ENCODE assay signal across 18 cellular contexts in the genomic region with DNA sequence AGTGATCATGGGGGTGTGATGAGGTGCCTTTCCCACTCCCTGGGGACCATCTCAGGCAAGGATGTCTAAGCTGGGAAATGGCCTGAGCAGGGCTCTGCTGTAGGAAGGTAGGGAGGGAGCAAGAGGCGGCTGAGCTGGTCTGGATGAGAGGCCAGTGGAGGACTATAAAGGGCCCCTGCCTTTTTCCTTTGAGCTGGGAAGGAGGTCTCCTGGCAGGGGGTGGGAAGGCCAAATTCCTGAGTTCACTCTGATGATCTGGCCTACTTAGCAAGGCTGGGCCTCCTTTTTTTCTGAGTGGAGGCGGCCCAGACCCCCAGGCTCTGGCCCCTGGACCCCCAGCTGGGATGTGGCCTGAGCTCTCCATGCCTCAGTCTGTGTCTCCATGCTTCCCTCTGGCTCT. TPM values are rescaled to one million over a fixed set of nuclear protein-coding genes. Genes with fewer than 3 reads are reported as not detected.
DNase-seq lines count a peak whose midpoint lies in the region; ATAC-seq and TF ChIP-seq lines count a peak whose summit lies in the region.
"Had no signal": no experiment of that assay in that cellular context is flagged by ENCODE, and none has a peak within 500 bp of the region (broad histone marks: within the 10 kb centered on the region; RNA-seq: fewer than 3 reads in every experiment).

No MANE protein-coding gene starts in this region.

- H2BK12ac ChIP-seq in neuronal stem cell (ENCODE audit: low read length) (peak overlapping the region; percentile 30), mesenchymal stem cell (ENCODE audit: low read length in 2 of 2) (no peak overlapping the region)

- H2BK120ac ChIP-seq in neuronal stem cell (ENCODE audit: low read depth, low read length) (no peak overlapping the region), mesenchymal stem cell (ENCODE audit: low read depth, low read length) (no peak overlapping the region)

- H2BK15ac ChIP-seq in neuronal stem cell (ENCODE audit: low read length) (peak overlapping the region; percentile 37), mesenchymal stem cell (ENCODE audit: low read depth, poor library complexity, severe bottlenecking) (no peak overlapping the region)

- peaks cover 32% of the 10 kb centered on the region for H3K4me1 Mint-ChIP-seq in Caco-2 (ENCODE audit: low read depth, unreplicated experiment)
- H3K4me1 Mint-ChIP-seq in endodermal cell = peaks cover 7% of the 10 kb centered on the region

- no TSS peak for BruUV-seq in Caco-2 (replicated peaks; lab: Mats Ljungman, UMichigan)

- no peaks in the 10 kb centered on the region for H3K9me3 Mint-ChIP-seq in Caco-2 (ENCODE audit: unreplicated experiment)
- no peaks in the 10 kb centered on the region for H3K9me3 Mint-ChIP-seq in endodermal cell
- H3K9me3 Mint-ChIP-seq: CD8-positive, alpha-beta T cell had no signal

- H3K27me3 Mint-ChIP-seq in Caco-2 (ENCODE audit: insufficient read depth, unreplicated experiment) (no peaks in the 10 kb centered on the region), endodermal cell (ENCODE audit: insufficient read depth) (peaks cover 100% of the 10 kb centered on the region)

- H3K14ac ChIP-seq in neuronal stem cell (ENCODE audit: low read length) (no peak overlapping the region), mesenchymal stem cell (ENCODE audit: low read length in 2 of 2) (no peak overlapping the region)

- H3K9me3 ChIP-seq in Caco-2 (no peaks in the 10 kb centered on the region), HEK293 (ENCODE audit: control insufficient read depth, insufficient read depth, low read depth, low read length) (no peaks in the 10 kb centered on the region), endodermal cell (ENCODE audit: control insufficient read depth, low read length) (no peaks in the 10 kb centered on the region), neuronal stem cell (replicated peaks in 1 of 2; ENCODE audit: control insufficient read depth in 2 of 2, insufficient read depth in 1 of 2, low read depth in 1 of 2, low read length in 2 of 2) (no peaks in the 10 kb centered on the region), mesenchymal stem cell (ENCODE audit: control insufficient read depth, low read length) (no peaks in the 10 kb centered on the region)
- H3K9me3 ChIP-seq: BLaER1, HAP-1 had no signal

- no peak for ATAC-seq in HG03571 (IDR thresholded peaks at IDR 0.05; ENCODE audit: unreplicated experiment)
- ATAC-seq: CD8-positive, alpha-beta T cell had no signal

- CTCF ChIA-PET in Caco-2 (lab: Charles Lee) (no interaction called here), HEK293 (lab: Yijun Ruan, JAX) (interaction anchor here (1.0 to 1.6 kb wide), 2 partner anchors 8 to 11 kb away, joined by 3 to 5 read pairs; no protein-coding TSS in a partner anchor)

- DNase-seq in Caco-2 (no peak), endodermal cell (peak; percentile 66), neuronal stem cell (ENCODE audit: low spot score) (no peak), kidney glomerular epithelial cell (lab: John Stamatoyannopoulos, UW) (no peak), mesenchymal stem cell (no peak), NCI-H774 (lab: John Stamatoyannopoulos, UW) (no peak)
- DNase-seq: 8988T; CD8-positive, alpha-beta T cell; DMS 273 treated with DMSO at 0.1 percent for 48 hours; DMS53; DND-41; EL; GOT3 had no signal

- H4K91ac ChIP-seq in neuronal stem cell (ENCODE audit: low read depth, low read length, poor library complexity) = no peak overlapping the region
- H4K91ac ChIP-seq in mesenchymal stem cell (ENCODE audit: low read length) = no peak overlapping the region

- H3K4me2 ChIP-seq in neuronal stem cell (ENCODE audit: insufficient read depth, low read length, poor library complexity, severe bottlenecking) (no peak overlapping the region), mesenchymal stem cell (ENCODE audit: low read length, poor library complexity, severe bottlenecking) (no peak overlapping the region)
- H3K4me2 ChIP-seq: BLaER1 had no signal

- POLR2A ChIA-PET in Caco-2 (lab: Charles Lee) = interaction anchor here (0.5 kb wide), 1 partner anchor 15 kb away, joined by 3 read pairs; no protein-coding TSS in a partner anchor
- POLR2A ChIA-PET in HEK293 (lab: Yijun Ruan, JAX) = interaction anchor here (0.5 to 1.0 kb wide), 2 partner anchors 9 to 701 kb away, joined by 4 read pairs; no protein-coding TSS in a partner anchor

- H3K4me3 ChIP-seq in Caco-2 (ENCODE audit: low read depth, low read length) (no peak overlapping the region), HEK293 (ENCODE audit: low read depth, low read length) (no peak overlapping the region), endodermal cell (ENCODE audit: low read length) (no peak overlapping the region), neuronal stem cell (ENCODE audit: low read length in 2 of 2) (no peak overlapping the region), mesenchymal stem cell (ENCODE audit: insufficient read depth in 1 of 2, low read depth in 1 of 2, low read length in 2 of 2) (no peak overlapping the region)
- H3K4me3 ChIP-seq: BLaER1, HAP-1 had no signal

- H2AFZ ChIP-seq in neuronal stem cell (ENCODE audit: low read length) (no peak overlapping the region), mesenchymal stem cell (ENCODE audit: low read depth, low read length) (no peak overlapping the region)

- H3K9ac ChIP-seq in endodermal cell (ENCODE audit: extremely low read depth, low read length, poor library complexity, severe bottlenecking) = no peak overlapping the region
- no peak overlapping the region for H3K9ac ChIP-seq in neuronal stem cell (ENCODE audit: low read depth, low read length, poor library complexity)
- H3K9ac ChIP-seq in mesenchymal stem cell (ENCODE audit: low read length) = no peak overlapping the region
- H3K9ac ChIP-seq: BLaER1 had no signal

- H3K36me3 ChIP-seq in Caco-2 (ENCODE audit: control insufficient read depth, insufficient read depth, low read length) = no peaks in the 10 kb centered on the region
- no peaks in the 10 kb centered on the region for H3K36me3 ChIP-seq in HEK293 (ENCODE audit: control insufficient read depth in 2 of 2, insufficient read depth in 1 of 2, low read length in 2 of 2)
- H3K36me3 ChIP-seq in endodermal cell (ENCODE audit: control insufficient read depth, insufficient read depth, low read length) = no peaks in the 10 kb centered on the region
- no peaks in the 10 kb centered on the region for H3K36me3 ChIP-seq in neuronal stem cell (replicated peaks in 1 of 2; ENCODE audit: control insufficient read depth in 2 of 2, insufficient read depth in 2 of 2, low read length in 2 of 2)
- H3K36me3 ChIP-seq in mesenchymal stem cell (ENCODE audit: control insufficient read depth in 1 of 2, insufficient read depth in 2 of 2, low read depth in 1 of 2, low read length in 2 of 2) = no peaks in the 10 kb centered on the region
- H3K36me3 ChIP-seq: BLaER1, HAP-1 had no signal

- H3K18ac ChIP-seq in neuronal stem cell (ENCODE audit: low read length) = peak overlapping the region; percentile 74
- H3K18ac ChIP-seq in mesenchymal stem cell (ENCODE audit: low read depth in 1 of 2, low read length in 2 of 2) = no peak overlapping the region

- H3K4ac ChIP-seq in neuronal stem cell (ENCODE audit: low read length) (no peak overlapping the region), mesenchymal stem cell (ENCODE audit: low read depth in 1 of 2, low read length in 2 of 2) (no peak overlapping the region)

- peak overlapping the region; percentile 95 for H3K27ac Mint-ChIP-seq in Caco-2 (ENCODE audit: unreplicated experiment)
- no peak overlapping the region for H3K27ac Mint-ChIP-seq in endodermal cell
- H3K27ac Mint-ChIP-seq: CD8-positive, alpha-beta T cell had no signal

- H3K23ac ChIP-seq in neuronal stem cell (ENCODE audit: low read depth, low read length, poor library complexity) (no peak overlapping the region), mesenchymal stem cell (ENCODE audit: low read length in 2 of 2) (no peak overlapping the region)

- H4K8ac ChIP-seq in neuronal stem cell (ENCODE audit: low read depth, low read length) = no peak overlapping the region
- no peak overlapping the region for H4K8ac ChIP-seq in mesenchymal stem cell (ENCODE audit: low read length)

- H3K4me3 Mint-ChIP-seq in Caco-2 (ENCODE audit: unreplicated experiment) (no peak overlapping the region), endodermal cell (no peak overlapping the region)
- H3K4me3 Mint-ChIP-seq: CD8-positive, alpha-beta T cell had no signal

- no peak overlapping the region for H2BK5ac ChIP-seq in neuronal stem cell (ENCODE audit: low read length)
- no peak overlapping the region for H2BK5ac ChIP-seq in mesenchymal stem cell (ENCODE audit: low read depth, low read length, poor library complexity, severe bottlenecking)

- H3K27ac ChIP-seq in HEK293 (ENCODE audit: extremely low read depth, low read depth, low read length) (no peak overlapping the region), endodermal cell (ENCODE audit: low read depth, low read length) (no peak overlapping the region), neuronal stem cell (replicated peaks; ENCODE audit: low read length) (no peak overlapping the region), mesenchymal stem cell (ENCODE audit: low read length, poor library complexity, severe bottlenecking) (no peak overlapping the region)
- H3K27ac ChIP-seq: BLaER1, HL-60 had no signal

- H2AK5ac ChIP-seq in neuronal stem cell (ENCODE audit: low read depth, low read length) (no peak overlapping the region), mesenchymal stem cell (ENCODE audit: low read length, severe bottlenecking) (no peak overlapping the region)

- 75 to 91% methylated on average over 2 of the region's 2 CpGs for WGBS in endodermal cell (ENCODE audit: insufficient coverage in 1 of 2, insufficient read length in 1 of 2), 2 experiments
- no CpG with 5 or more reads among the region's 2 CpGs for WGBS in neuronal stem cell (ENCODE audit: extremely low coverage in 2 of 2, insufficient read length in 2 of 2, insufficient replicate concordance in 1 of 2), 2 donors
- 86% methylated on average over 2 of the region's 2 CpGs for WGBS in mesenchymal stem cell

- H3K79me1 ChIP-seq in neuronal stem cell (ENCODE audit: low read depth, low read length) (no peaks in the 10 kb centered on the region), mesenchymal stem cell (replicated peaks; ENCODE audit: low read length, poor library complexity, severe bottlenecking) (no peaks in the 10 kb centered on the region)

- TF ChIP-seq CTCF in Caco-2 (IDR thresholded peaks at IDR 0.05; ENCODE audit: insufficient read depth in 1 of 2, low read depth in 1 of 2, low read length in 1 of 2, severe bottlenecking in 1 of 2, unreplicated experiment in 1 of 2) (no peak), HEK293 (tag by site-specific recombination; IDR thresholded peaks at IDR 0.05) (no peak), endodermal cell (conservative IDR thresholded peaks at IDR 0.05) (no peak)

- intact Hi-C loops in Caco-2 (cut with micrococcal nuclease; ENCODE audit: unreplicated experiment) = no loop called here

- H3K27me3 ChIP-seq in Caco-2 (replicated peaks; ENCODE audit: control insufficient read depth, insufficient read depth, low read length) = no peaks in the 10 kb centered on the region
- H3K27me3 ChIP-seq in endodermal cell (ENCODE audit: control insufficient read depth, insufficient read depth, low read length, poor library complexity, severe bottlenecking) = peaks cover 98% of the 10 kb centered on the region
- H3K27me3 ChIP-seq in neuronal stem cell (ENCODE audit: control insufficient read depth in 3 of 3, insufficient read depth in 3 of 3, low read depth in 1 of 3, low read length in 3 of 3) = peaks cover 15 to 97% (median 73%) of the 10 kb centered on the region in 3 experiments
- H3K27me3 ChIP-seq in mesenchymal stem cell (ENCODE audit: control insufficient read depth in 1 of 2, insufficient read depth in 1 of 2, low read length in 2 of 2) = peaks cover 98 to 100% of the 10 kb centered on the region in 2 experiments

- peaks cover 10% of the 10 kb centered on the region for H3K36me3 Mint-ChIP-seq in Caco-2 (ENCODE audit: insufficient read depth, unreplicated experiment)
- no peaks in the 10 kb centered on the region for H3K36me3 Mint-ChIP-seq in endodermal cell (ENCODE audit: low read depth)
- H3K36me3 Mint-ChIP-seq: CD8-positive, alpha-beta T cell had no signal

- peaks cover 31% of the 10 kb centered on the region for H3K4me1 ChIP-seq in Caco-2
- no peaks in the 10 kb centered on the region for H3K4me1 ChIP-seq in HEK293 (ENCODE audit: control insufficient read depth, insufficient read depth, low read length)
- no peaks in the 10 kb centered on the region for H3K4me1 ChIP-seq in endodermal cell (ENCODE audit: control insufficient read depth, insufficient read depth, low read length)
- H3K4me1 ChIP-seq in neuronal stem cell (ENCODE audit: control insufficient read depth in 2 of 2, insufficient read depth in 1 of 2, low read depth in 1 of 2, low read length in 2 of 2) = peaks cover 0 to 17% of the 10 kb centered on the region in 2 donors
- H3K4me1 ChIP-seq in mesenchymal stem cell (ENCODE audit: control insufficient read depth, insufficient read depth, low read depth, low read length) = peaks cover 4% of the 10 kb centered on the region
- H3K4me1 ChIP-seq: HAP-1 had no signal

RNA-seq across cellular contexts. Expression of a gene that starts 14.3 kb away (rescaled TPM):
- 114 and 117 TPM in 2 replicates for total RNA-seq in Caco-2 (2022)
- 1 to 10 TPM; 1.3 to 2.4 TPM for total RNA-seq in endodermal cell
- 5.9 TPM for polyA plus RNA-seq in endodermal cell (2013, experiment 1 of 2)
- polyA plus RNA-seq in endodermal cell (2013, experiment 2 of 2) = 5.7 TPM
- polyA plus RNA-seq in neuronal stem cell (2013, experiment 1 of 2) = 0.17 TPM
- 0.14 TPM for polyA plus RNA-seq in neuronal stem cell (2013, experiment 2 of 2)
- 73.5 TPM for polyA plus RNA-seq in mesenchymal stem cell (2013, experiment 1 of 2)
- 74.6 TPM for polyA plus RNA-seq in mesenchymal stem cell (2013, experiment 2 of 2)
- total RNA-seq: CD8-positive, alpha-beta T cell had no signal

Comparison
In these comparisons a context has a peak if more than half of its experiments do, and no peak if none do; other contexts are left out.
1. RNA of a gene that starts 14.3 kb away (total RNA-seq): 114 to 117 TPM in Caco-2; 1.3 to 2.4 TPM in endodermal cell; every median in the first group is over 10 times any median in the second.